In genomic region chr7:7569615-7570014, GRCh38 we compare ENCODE assay signal across 12 cellular contexts. TPM values are rescaled to one million over a fixed set of nuclear protein-coding genes. Genes with fewer than 3 reads are reported as not detected.
DNase-seq lines count a peak whose midpoint lies in the region; ATAC-seq, FAIRE-seq and TF ChIP-seq lines count a peak whose summit lies in the region.
"Had no signal": no experiment of that assay in that cellular context is flagged by ENCODE, and none has a peak within 500 bp of the region (broad histone marks: within the 10 kb centered on the region; RNA-seq: fewer than 3 reads in every experiment).

No MANE protein-coding gene starts in this region.

- H3K79me2 ChIP-seq in HepG2 (ENCODE audit: insufficient read depth, low read length), result peaks cover 49% of the 10 kb centered on the region

- H3K4me3 ChIP-seq in HepG2 (replicated peaks in 1 of 3; ENCODE audit: insufficient read depth in 1 of 3, low read depth in 2 of 3, low read length in 3 of 3), result no peak overlapping the region
- no peak overlapping the region for H3K4me3 ChIP-seq in right lobe of liver
- H3K4me3 ChIP-seq in endodermal cell (ENCODE audit: low read length), result peak overlapping the region; percentile 97
- H3K4me3 ChIP-seq in uterus, result no peak overlapping the region

- TF ChIP-seq CTCF in HepG2 (CRISPR knock-in tag; IDR thresholded peaks at IDR 0.05), result no peak
- no peak for TF ChIP-seq CTCF in right lobe of liver (IDR thresholded peaks at IDR 0.05)
- TF ChIP-seq CTCF in endodermal cell (conservative IDR thresholded peaks at IDR 0.05), result no peak
- no peak for TF ChIP-seq CTCF in uterus (IDR thresholded peaks at IDR 0.05)

- H3K36me3 Mint-ChIP-seq in endodermal cell (ENCODE audit: low read depth), result peaks cover 47% of the 10 kb centered on the region

- no peak overlapping the region for H3K27ac ChIP-seq in HepG2 (ENCODE audit: extremely low read length, insufficient read depth, low read length)
- H3K27ac ChIP-seq in right lobe of liver, result peak overlapping the region in 1 of 3 donors; percentile 29
- no peak overlapping the region for H3K27ac ChIP-seq in endodermal cell (ENCODE audit: low read depth, low read length)
- no peak overlapping the region for H3K27ac ChIP-seq in uterus

- H3K4me1 Mint-ChIP-seq in endodermal cell, result peaks cover 13% of the 10 kb centered on the region

- no peaks in the 10 kb centered on the region for H3K27me3 ChIP-seq in HepG2 (ENCODE audit: control insufficient read depth in 1 of 2, insufficient read depth in 2 of 2, low read length in 2 of 2)
- H3K27me3 ChIP-seq in right lobe of liver, result no peaks in the 10 kb centered on the region
- H3K27me3 ChIP-seq in endodermal cell (ENCODE audit: control insufficient read depth, insufficient read depth, low read length, poor library complexity, severe bottlenecking), result no peaks in the 10 kb centered on the region
- no peaks in the 10 kb centered on the region for H3K27me3 ChIP-seq in uterus
- H3K27me3 ChIP-seq: pancreas had no signal

- H3K9me3 Mint-ChIP-seq in endodermal cell, result peaks cover 15% of the 10 kb centered on the region

- no peaks in the 10 kb centered on the region for H3K9me3 ChIP-seq in HepG2 (ENCODE audit: low read length)
- no peaks in the 10 kb centered on the region for H3K9me3 ChIP-seq in right lobe of liver
- peaks cover 13% of the 10 kb centered on the region for H3K9me3 ChIP-seq in endodermal cell (ENCODE audit: control insufficient read depth, low read length)
- H3K9me3 ChIP-seq in uterus, result no peaks in the 10 kb centered on the region
- H3K9me3 ChIP-seq: pancreas had no signal

- ATAC-seq in HepG2, result no peak
- ATAC-seq in right lobe of liver, result no peak
- ATAC-seq in HG03469 (IDR thresholded peaks at IDR 0.05; ENCODE audit: unreplicated experiment), result peak; percentile 18
- ATAC-seq: pancreas had no signal

- no peak overlapping the region for H2AFZ ChIP-seq in HepG2 (ENCODE audit: low read length)

- TF ChIP-seq POLR2A in HepG2 (IDR thresholded peaks at IDR 0.05; ENCODE audit: insufficient read depth in 1 of 2, low read depth in 2 of 2, low read length in 2 of 2), result no peak
- no peak for TF ChIP-seq POLR2A in right lobe of liver (IDR thresholded peaks at IDR 0.05)
- no peak for TF ChIP-seq POLR2A in uterus (IDR thresholded peaks at IDR 0.05)

- intact Hi-C loops in HepG2 (cut with micrococcal nuclease; ENCODE audit: unreplicated experiment), result no loop called here
- intact Hi-C loops in right lobe of liver (cut with DNase I), result no loop called here
- intact Hi-C loops in uterus (cut with DNase I; ENCODE audit: low total_unique reads), result no loop called here

- no peak for FAIRE-seq in HepG2 (lab: Jason Lieb, UNC)
- FAIRE-seq: H1, pancreas had no signal

- 89% methylated on average over 3 of the region's 3 CpGs for WGBS in HepG2 (ENCODE audit: low lambda C conversion rate)
- 87% methylated on average over 3 of the region's 3 CpGs for WGBS in right lobe of liver (ENCODE audit: insufficient coverage, low coverage, low lambda C conversion rate, missing lambda C conversion rate)
- WGBS in endodermal cell (ENCODE audit: insufficient coverage in 1 of 2, insufficient read length in 1 of 2), 2 experiments, result 93 to 100% methylated on average over 3 of the region's 3 CpGs

- H3K27me3 Mint-ChIP-seq in endodermal cell (ENCODE audit: insufficient read depth), result no peaks in the 10 kb centered on the region

- POLR2A ChIA-PET in HepG2 (lab: Yijun Ruan, JAX), result no interaction called here

- no peaks in the 10 kb centered on the region for H4K20me1 ChIP-seq in HepG2 (ENCODE audit: insufficient read depth, low read length)

- H3K36me3 ChIP-seq in HepG2 (replicated peaks in 1 of 2; ENCODE audit: control insufficient read depth in 1 of 2, insufficient read depth in 2 of 2, low read length in 2 of 2), result peaks cover 2 to 21% of the 10 kb centered on the region in 2 experiments; a peak in 3 of 5 replicates
- no peaks in the 10 kb centered on the region for H3K36me3 ChIP-seq in right lobe of liver
- peaks cover 53% of the 10 kb centered on the region for H3K36me3 ChIP-seq in endodermal cell (ENCODE audit: control insufficient read depth, insufficient read depth, low read length)
- no peaks in the 10 kb centered on the region for H3K36me3 ChIP-seq in uterus
- H3K36me3 ChIP-seq: pancreas had no signal

- no peak overlapping the region for H3K4me3 Mint-ChIP-seq in endodermal cell

- CTCF ChIA-PET in HepG2 (lab: Yijun Ruan, JAX; ENCODE audit: low intra/inter-chr PET ratio, low total read pairs), result no interaction called here

- no TSS peak for BruUV-seq in HepG2 (replicated peaks; lab: Mats Ljungman, UMichigan)

- H3K9ac ChIP-seq in HepG2 (ENCODE audit: insufficient read depth, low read depth, low read length) (no peak overlapping the region), endodermal cell (ENCODE audit: extremely low read depth, low read length, poor library complexity, severe bottlenecking) (no peak overlapping the region)

- peak overlapping the region; percentile 31; the same call in 1 of the 2 replicates for H3K4me2 ChIP-seq in HepG2 (ENCODE audit: low read depth, low read length)

- TF ChIP-seq EP300 in HepG2 (IDR thresholded peaks at IDR 0.05; ENCODE audit: low read depth in 2 of 2, low read length in 2 of 2), result no peak
- no peak for TF ChIP-seq EP300 in HepG2 (CRISPR knock-in tag; IDR thresholded peaks at IDR 0.05; ENCODE audit: borderline replicate concordance)

- H3K27ac Mint-ChIP-seq in endodermal cell, result no peak overlapping the region

- in situ Hi-C loops in HepG2 (cut with HindIII; ENCODE audit: extremely low pct_ligation_motif_present, low pct_unique_long_range_greater_than_20kb), result no loop called here

- DNase-seq in HepG2 (ENCODE audit: low spot score), result no peak
- DNase-seq in right lobe of liver, result no peak
- no peak for DNase-seq in endodermal cell
- no peak for DNase-seq in glomerular visceral epithelial cell (ENCODE audit: extremely low spot score)
- no peak for DNase-seq in uterus
- no peak for DNase-seq in GF-D8 (lab: John Stamatoyannopoulos, UW)
- DNase-seq in stimulated activated CD4-positive, alpha-beta T cell treated with anti-CD3 and anti-CD28 coated beads, Interleukin-2, amount 100 ng/mL, for 48 hours, result no peak
- DNase-seq: amniotic stem cell, NCI-H1092 treated with DMSO at 0.1 percent for 48 hours, pancreas had no signal

- H3K4me1 ChIP-seq in HepG2 (ENCODE audit: insufficient read depth, low read length), result peaks cover 31% of the 10 kb centered on the region
- peaks cover 0 to 46% (median 2%) of the 10 kb centered on the region in 4 donors for H3K4me1 ChIP-seq in right lobe of liver
- peaks cover 3% of the 10 kb centered on the region for H3K4me1 ChIP-seq in endodermal cell (ENCODE audit: control insufficient read depth, insufficient read depth, low read length)
- peaks cover 0 to 9% of the 10 kb centered on the region in 2 donors for H3K4me1 ChIP-seq in uterus

- no peak for TF ChIP-seq RAD21 in HepG2 (CRISPR knock-in tag; IDR thresholded peaks at IDR 0.05)

RNA-seq across cellular contexts. Expression of gene MIOS, which starts 2.9 kb away (rescaled TPM):
- total RNA-seq in HepG2 (2016; rRNA removed; fragmentation: Illumina TruSeq; extraction: Trizol), result 33.5 and 36.2 TPM in 2 replicates
- 11.4 and 12.2 TPM in 2 replicates for total RNA-seq in HepG2 (2016; cell fraction: cytosol; rRNA removed; fragmentation: Illumina TruSeq; extraction: Trizol; ENCODE audit: low read depth)
- 31.5 and 33.8 TPM in 2 replicates for total RNA-seq in HepG2 (2016; cell fraction: insoluble cytoplasmic fraction; rRNA removed; fragmentation: Illumina TruSeq; extraction: Trizol)
- 18.8 and 19.9 TPM in 2 replicates for total RNA-seq in HepG2 (2016; cell fraction: membrane; rRNA removed; fragmentation: Illumina TruSeq; extraction: Trizol)
- 39.3 and 42.7 TPM in 2 replicates for total RNA-seq in HepG2 (2016; cell fraction: nucleus; rRNA removed; fragmentation: Illumina TruSeq; extraction: Trizol)
- 11.8 and 15.2 TPM in 2 replicates for polyA plus RNA-seq in HepG2 (2011; rRNA removed)
- 5.7 and 8.9 TPM in 2 replicates for polyA plus RNA-seq in HepG2 (2011; cell fraction: cytosol; rRNA removed)
- 8.6 and 10.4 TPM in 2 replicates for polyA plus RNA-seq in HepG2 (2011; cell fraction: nucleus; rRNA removed)
- polyA plus RNA-seq in HepG2 (2012), result 9.7 and 10.5 TPM in 2 replicates
- polyA plus RNA-seq in HepG2 (2016; cell fraction: cytosol; fragmentation: Illumina TruSeq; extraction: Trizol; ENCODE audit: low read depth), result 6.4 and 7.1 TPM in 2 replicates
- 19.7 and 23.4 TPM in 2 replicates for polyA plus RNA-seq in HepG2 (2016; cell fraction: insoluble cytoplasmic fraction; fragmentation: Illumina TruSeq; extraction: Trizol; ENCODE audit: low read depth)
- 7.5 and 8.1 TPM in 2 replicates for polyA plus RNA-seq in HepG2 (2016; cell fraction: membrane; fragmentation: Illumina TruSeq; extraction: Trizol; ENCODE audit: low read depth)
- 24.2 and 27.0 TPM in 2 replicates for polyA plus RNA-seq in HepG2 (2016; cell fraction: nucleus; fragmentation: Illumina TruSeq; extraction: Trizol; ENCODE audit: insufficient read depth, low read depth)
- 8.8 and 16.3 TPM in 2 replicates for polyA minus RNA-seq in HepG2 (2011; rRNA and poly(A)+ RNA removed; ENCODE audit: low replicate concordance)
- polyA minus RNA-seq in HepG2 (2011; cell fraction: cytosol; rRNA and poly(A)+ RNA removed), result 9.5 and 13.8 TPM in 2 replicates
- 78.3 and 78.4 TPM in 2 replicates for polyA minus RNA-seq in HepG2 (2011; cell fraction: nucleus; rRNA and poly(A)+ RNA removed)
- total RNA-seq in right lobe of liver, result 10 to 100 TPM; 14.1 to 21.3 (median 18.6) TPM
- total RNA-seq in endodermal cell, result 10 to 100 TPM; 53.3 to 55.8 TPM
- 30.4 TPM for polyA plus RNA-seq in endodermal cell (2013, experiment 1 of 2)
- 31.4 TPM for polyA plus RNA-seq in endodermal cell (2013, experiment 2 of 2)
- 100 to 1,000 TPM in 1 of 4 donors, 10 to 100 TPM in 3; 13.2 to 124 (median 28.5) TPM for total RNA-seq in uterus

RNA-seq across cellular contexts. Expression of gene COL28A1, which starts 33.9 kb away (rescaled TPM):
- total RNA-seq in HepG2 (2016; rRNA removed; fragmentation: Illumina TruSeq; extraction: Trizol), result 0.07 TPM in 1 of 2 replicates, not detected in the other
- total RNA-seq in HepG2 (2016; cell fraction: cytosol; rRNA removed; fragmentation: Illumina TruSeq; extraction: Trizol; ENCODE audit: low read depth), result not detected in 2 replicates
- 0.04 TPM in 1 of 2 replicates, not detected in the other for total RNA-seq in HepG2 (2016; cell fraction: insoluble cytoplasmic fraction; rRNA removed; fragmentation: Illumina TruSeq; extraction: Trizol)
- total RNA-seq in HepG2 (2016; cell fraction: membrane; rRNA removed; fragmentation: Illumina TruSeq; extraction: Trizol), result not detected in 2 replicates
- 0.19 and 0.25 TPM in 2 replicates for total RNA-seq in HepG2 (2016; cell fraction: nucleus; rRNA removed; fragmentation: Illumina TruSeq; extraction: Trizol)
- 0.07 and 0.15 TPM in 2 replicates for polyA plus RNA-seq in HepG2 (2011; rRNA removed)
- 0.03 TPM in 1 of 2 replicates, not detected in the other for polyA plus RNA-seq in HepG2 (2011; cell fraction: cytosol; rRNA removed)
- polyA plus RNA-seq in HepG2 (2011; cell fraction: nucleus; rRNA removed), result 0.61 and 0.79 TPM in 2 replicates
- 0.08 and 0.13 TPM in 2 replicates for polyA plus RNA-seq in HepG2 (2012)
- polyA plus RNA-seq in HepG2 (2016; cell fraction: cytosol; fragmentation: Illumina TruSeq; extraction: Trizol; ENCODE audit: low read depth), result not detected in 2 replicates
- polyA plus RNA-seq in HepG2 (2016; cell fraction: insoluble cytoplasmic fraction; fragmentation: Illumina TruSeq; extraction: Trizol; ENCODE audit: low read depth), result not detected in 2 replicates
- polyA plus RNA-seq in HepG2 (2016; cell fraction: membrane; fragmentation: Illumina TruSeq; extraction: Trizol; ENCODE audit: low read depth), result not detected in 2 replicates
- polyA plus RNA-seq in HepG2 (2016; cell fraction: nucleus; fragmentation: Illumina TruSeq; extraction: Trizol; ENCODE audit: insufficient read depth, low read depth), result 0.11 and 0.25 TPM in 2 replicates
- polyA minus RNA-seq in HepG2 (2011; rRNA and poly(A)+ RNA removed; ENCODE audit: low replicate concordance), result not detected in 2 replicates
- polyA minus RNA-seq in HepG2 (2011; cell fraction: cytosol; rRNA and poly(A)+ RNA removed), result not detected in 2 replicates
- polyA minus RNA-seq in HepG2 (2011; cell fraction: nucleus; rRNA and poly(A)+ RNA removed), result 0.37 and 0.39 TPM in 2 replicates
- under 1 TPM in 4 of 6 experiments, not detected in 2; 0.07 to 0.51 (median 0.34) TPM for total RNA-seq in right lobe of liver
- total RNA-seq in endodermal cell, result 1 to 10 TPM in 1 of 2 donors, under 1 TPM in 1; 0.44 to 1.2 TPM
- 0.46 TPM for polyA plus RNA-seq in endodermal cell (2013, experiment 1 of 2)
- polyA plus RNA-seq in endodermal cell (2013, experiment 2 of 2), result 0.37 TPM
- total RNA-seq in uterus, result 1 to 10 TPM in 2 of 4 donors, under 1 TPM in 2; 0.26 to 6.8 (median 1.7) TPM
